1 cellular context compared by ENCODE assay signal in the genomic region with DNA sequence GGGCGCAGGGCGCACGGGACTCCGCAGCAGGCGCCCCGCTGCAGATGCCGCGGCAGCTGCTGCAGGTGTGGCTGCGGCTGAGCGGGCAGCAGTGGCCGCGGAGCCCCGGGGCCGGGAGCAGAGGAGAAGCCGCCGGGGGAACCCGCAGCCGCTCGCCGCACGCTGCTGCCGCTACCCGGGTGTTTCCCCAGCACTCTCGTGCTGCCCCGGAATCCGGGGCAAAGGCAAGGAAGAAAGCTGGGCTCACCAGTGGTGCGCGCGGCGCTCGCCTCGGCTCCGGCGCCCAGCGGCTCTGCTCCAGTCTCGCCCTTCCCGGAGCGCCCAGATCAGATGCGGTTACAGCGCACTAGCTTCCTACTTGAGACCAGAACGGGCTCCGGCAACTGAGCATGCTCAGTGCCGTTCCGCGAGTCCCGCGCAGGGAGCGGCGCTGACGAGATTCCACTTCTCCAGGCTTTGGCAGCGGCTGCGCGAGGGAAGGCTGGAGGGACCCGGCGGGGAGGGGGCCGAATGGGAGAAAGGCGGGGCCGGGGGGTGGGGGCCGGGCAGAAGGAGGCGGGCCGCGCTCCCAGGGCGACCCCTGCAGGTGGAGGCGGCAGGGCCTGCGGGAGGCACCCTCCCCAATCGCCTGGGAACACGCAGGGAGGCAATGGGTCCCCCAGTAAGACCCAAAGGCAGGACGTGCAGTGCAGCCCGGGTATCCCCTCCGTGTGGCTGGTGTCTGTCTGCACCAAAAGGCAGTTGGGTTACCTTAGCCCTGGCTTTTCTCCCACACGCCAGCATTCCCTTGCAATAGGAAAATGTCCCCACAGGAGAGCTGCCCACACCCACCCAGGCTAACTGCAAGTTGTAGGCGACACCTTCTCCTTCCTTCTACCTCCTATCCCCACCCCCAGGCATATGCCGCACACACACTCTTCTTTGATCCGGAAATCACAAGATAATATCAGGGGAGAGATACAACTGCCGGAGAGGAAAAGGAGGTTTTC.
TF ChIP-seq lines count a peak whose summit lies in the region.

Gene APBB2 (minus strand): TSS at position 385 of the 989 bp plus-strand sequence. CDS start 181,288 bp downstream, outside the sequence.

TF ChIP-seq in HepG2, 621 proteins besides CTCF, POLR2A, EP300 and RAD21 (continued from another document and continues in another):
- TF ChIP-seq, protein P1, sequence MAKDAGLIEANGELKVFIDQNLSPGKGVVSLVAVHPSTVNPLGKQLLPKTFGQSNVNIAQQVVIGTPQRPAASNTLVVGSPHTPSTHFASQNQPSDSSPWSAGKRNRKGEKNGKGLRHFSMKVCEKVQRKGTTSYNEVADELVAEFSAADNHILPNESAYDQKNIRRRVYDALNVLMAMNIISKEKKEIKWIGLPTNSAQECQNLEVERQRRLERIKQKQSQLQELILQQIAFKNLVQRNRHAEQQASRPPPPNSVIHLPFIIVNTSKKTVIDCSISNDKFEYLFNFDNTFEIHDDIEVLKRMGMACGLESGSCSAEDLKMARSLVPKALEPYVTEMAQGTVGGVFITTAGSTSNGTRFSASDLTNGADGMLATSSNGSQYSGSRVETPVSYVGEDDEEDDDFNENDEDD (CRISPR knock-in tag; IDR thresholded peaks at IDR 0.05; ENCODE audit: borderline replicate concordance), result peak; percentile 77; the same call in 1 of the 2 replicates
- no peak for TF ChIP-seq ZBTB34 (CRISPR knock-in tag; IDR thresholded peaks at IDR 0.05)
- 0 out of 2 replicates have a peak, but pooled peaks have one; percentile 44 for TF ChIP-seq ZNF160 (CRISPR knock-in tag; IDR thresholded peaks at IDR 0.05)
- peak; percentile 76 for TF ChIP-seq ZNF792 (CRISPR knock-in tag; IDR thresholded peaks at IDR 0.05)
- TF ChIP-seq RXRA (CRISPR knock-in tag; IDR thresholded peaks at IDR 0.05), result peak; percentile 42; the same call in 1 of the 2 replicates
- TF ChIP-seq HOXA5 (CRISPR knock-in tag; IDR thresholded peaks at IDR 0.05), result peak; percentile 56; the same call in 1 of the 2 replicates
- peak; percentile 75 for TF ChIP-seq POGZ (CRISPR knock-in tag; IDR thresholded peaks at IDR 0.05)
- 0 out of 2 replicates have a peak, but pooled peaks have one; percentile 50 for TF ChIP-seq ZNF746 (CRISPR knock-in tag; IDR thresholded peaks at IDR 0.05)
- TF ChIP-seq ZNF121 (CRISPR knock-in tag; IDR thresholded peaks at IDR 0.05), result no peak
- TF ChIP-seq NR2F2 (IDR thresholded peaks at IDR 0.05; ENCODE audit: borderline replicate concordance, low read depth), result no peak
- no peak for TF ChIP-seq HBP1 (CRISPR knock-in tag; IDR thresholded peaks at IDR 0.05; ENCODE audit: low read depth)
- TF ChIP-seq RXRB (CRISPR knock-in tag; IDR thresholded peaks at IDR 0.05; ENCODE audit: borderline replicate concordance), result peak; percentile 43
- TF ChIP-seq, protein P2, sequence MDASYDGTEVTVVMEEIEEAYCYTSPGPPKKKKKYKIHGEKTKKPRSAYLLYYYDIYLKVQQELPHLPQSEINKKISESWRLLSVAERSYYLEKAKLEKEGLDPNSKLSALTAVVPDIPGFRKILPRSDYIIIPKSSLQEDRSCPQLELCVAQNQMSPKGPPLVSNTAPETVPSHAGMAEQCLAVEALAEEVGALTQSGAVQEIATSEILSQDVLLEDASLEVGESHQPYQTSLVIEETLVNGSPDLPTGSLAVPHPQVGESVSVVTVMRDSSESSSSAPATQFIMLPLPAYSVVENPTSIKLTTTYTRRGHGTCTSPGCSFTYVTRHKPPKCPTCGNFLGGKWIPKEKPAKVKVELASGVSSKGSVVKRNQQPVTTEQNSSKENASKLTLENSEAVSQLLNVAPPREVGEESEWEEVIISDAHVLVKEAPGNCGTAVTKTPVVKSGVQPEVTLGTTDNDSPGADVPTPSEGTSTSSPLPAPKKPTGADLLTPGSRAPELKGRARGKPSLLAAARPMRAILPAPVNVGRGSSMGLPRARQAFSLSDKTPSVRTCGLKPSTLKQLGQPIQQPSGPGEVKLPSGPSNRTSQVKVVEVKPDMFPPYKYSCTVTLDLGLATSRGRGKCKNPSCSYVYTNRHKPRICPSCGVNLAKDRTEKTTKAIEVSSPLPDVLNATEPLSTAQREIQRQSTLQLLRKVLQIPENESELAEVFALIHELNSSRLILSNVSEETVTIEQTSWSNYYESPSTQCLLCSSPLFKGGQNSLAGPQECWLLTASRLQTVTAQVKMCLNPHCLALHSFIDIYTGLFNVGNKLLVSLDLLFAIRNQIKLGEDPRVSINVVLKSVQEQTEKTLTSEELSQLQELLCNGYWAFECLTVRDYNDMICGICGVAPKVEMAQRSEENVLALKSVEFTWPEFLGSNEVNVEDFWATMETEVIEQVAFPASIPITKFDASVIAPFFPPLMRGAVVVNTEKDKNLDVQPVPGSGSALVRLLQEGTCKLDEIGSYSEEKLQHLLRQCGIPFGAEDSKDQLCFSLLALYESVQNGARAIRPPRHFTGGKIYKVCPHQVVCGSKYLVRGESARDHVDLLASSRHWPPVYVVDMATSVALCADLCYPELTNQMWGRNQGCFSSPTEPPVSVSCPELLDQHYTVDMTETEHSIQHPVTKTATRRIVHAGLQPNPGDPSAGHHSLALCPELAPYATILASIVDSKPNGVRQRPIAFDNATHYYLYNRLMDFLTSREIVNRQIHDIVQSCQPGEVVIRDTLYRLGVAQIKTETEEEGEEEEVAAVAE (CRISPR knock-in tag; IDR thresholded peaks at IDR 0.05; ENCODE audit: borderline replicate concordance), result peak; percentile 62; the same call in 1 of the 2 replicates
- TF ChIP-seq NFYC (CRISPR knock-in tag; IDR thresholded peaks at IDR 0.05), result no peak
- TF ChIP-seq, protein P3, sequence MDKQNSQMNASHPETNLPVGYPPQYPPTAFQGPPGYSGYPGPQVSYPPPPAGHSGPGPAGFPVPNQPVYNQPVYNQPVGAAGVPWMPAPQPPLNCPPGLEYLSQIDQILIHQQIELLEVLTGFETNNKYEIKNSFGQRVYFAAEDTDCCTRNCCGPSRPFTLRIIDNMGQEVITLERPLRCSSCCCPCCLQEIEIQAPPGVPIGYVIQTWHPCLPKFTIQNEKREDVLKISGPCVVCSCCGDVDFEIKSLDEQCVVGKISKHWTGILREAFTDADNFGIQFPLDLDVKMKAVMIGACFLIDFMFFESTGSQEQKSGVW (CRISPR knock-in tag; IDR thresholded peaks at IDR 0.05; ENCODE audit: borderline replicate concordance), result no peak
- TF ChIP-seq ZNF766 (CRISPR knock-in tag; IDR thresholded peaks at IDR 0.05; ENCODE audit: borderline replicate concordance), result no peak
- TF ChIP-seq, protein P4, sequence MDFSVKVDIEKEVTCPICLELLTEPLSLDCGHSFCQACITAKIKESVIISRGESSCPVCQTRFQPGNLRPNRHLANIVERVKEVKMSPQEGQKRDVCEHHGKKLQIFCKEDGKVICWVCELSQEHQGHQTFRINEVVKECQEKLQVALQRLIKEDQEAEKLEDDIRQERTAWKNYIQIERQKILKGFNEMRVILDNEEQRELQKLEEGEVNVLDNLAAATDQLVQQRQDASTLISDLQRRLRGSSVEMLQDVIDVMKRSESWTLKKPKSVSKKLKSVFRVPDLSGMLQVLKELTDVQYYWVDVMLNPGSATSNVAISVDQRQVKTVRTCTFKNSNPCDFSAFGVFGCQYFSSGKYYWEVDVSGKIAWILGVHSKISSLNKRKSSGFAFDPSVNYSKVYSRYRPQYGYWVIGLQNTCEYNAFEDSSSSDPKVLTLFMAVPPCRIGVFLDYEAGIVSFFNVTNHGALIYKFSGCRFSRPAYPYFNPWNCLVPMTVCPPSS (IDR thresholded peaks at IDR 0.05), result no peak
- TF ChIP-seq BHLHE40 (IDR thresholded peaks at IDR 0.05; ENCODE audit: low read length), result peak; percentile 24; the same call in 1 of the 2 replicates
- TF ChIP-seq ZNF619 (CRISPR knock-in tag; IDR thresholded peaks at IDR 0.05), result 0 out of 2 replicates have a peak, but pooled peaks have one; percentile 47
- TF ChIP-seq, protein P5, sequence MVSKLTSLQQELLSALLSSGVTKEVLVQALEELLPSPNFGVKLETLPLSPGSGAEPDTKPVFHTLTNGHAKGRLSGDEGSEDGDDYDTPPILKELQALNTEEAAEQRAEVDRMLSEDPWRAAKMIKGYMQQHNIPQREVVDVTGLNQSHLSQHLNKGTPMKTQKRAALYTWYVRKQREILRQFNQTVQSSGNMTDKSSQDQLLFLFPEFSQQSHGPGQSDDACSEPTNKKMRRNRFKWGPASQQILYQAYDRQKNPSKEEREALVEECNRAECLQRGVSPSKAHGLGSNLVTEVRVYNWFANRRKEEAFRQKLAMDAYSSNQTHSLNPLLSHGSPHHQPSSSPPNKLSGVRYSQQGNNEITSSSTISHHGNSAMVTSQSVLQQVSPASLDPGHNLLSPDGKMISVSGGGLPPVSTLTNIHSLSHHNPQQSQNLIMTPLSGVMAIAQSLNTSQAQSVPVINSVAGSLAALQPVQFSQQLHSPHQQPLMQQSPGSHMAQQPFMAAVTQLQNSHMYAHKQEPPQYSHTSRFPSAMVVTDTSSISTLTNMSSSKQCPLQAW (CRISPR knock-in tag; IDR thresholded peaks at IDR 0.05), result peak; percentile 52
- peak; percentile 9; the same call in 1 of the 2 replicates for TF ChIP-seq DMAP1 (CRISPR knock-in tag; IDR thresholded peaks at IDR 0.05)
- TF ChIP-seq REST (IDR thresholded peaks at IDR 0.05; ENCODE audit: borderline replicate concordance in 1 of 2, low read depth in 1 of 2, low read length in 2 of 2), result peak in 1 of 2 experiments; percentile 39; a peak in 1 of 4 replicates
- TF ChIP-seq HMGXB4 (CRISPR knock-in tag; IDR thresholded peaks at IDR 0.05; ENCODE audit: borderline replicate concordance in 1 of 2, low read depth in 1 of 2), result peak; percentile 80 to 89
